12 cellular contexts compared by ENCODE assay signal in the genomic region with DNA sequence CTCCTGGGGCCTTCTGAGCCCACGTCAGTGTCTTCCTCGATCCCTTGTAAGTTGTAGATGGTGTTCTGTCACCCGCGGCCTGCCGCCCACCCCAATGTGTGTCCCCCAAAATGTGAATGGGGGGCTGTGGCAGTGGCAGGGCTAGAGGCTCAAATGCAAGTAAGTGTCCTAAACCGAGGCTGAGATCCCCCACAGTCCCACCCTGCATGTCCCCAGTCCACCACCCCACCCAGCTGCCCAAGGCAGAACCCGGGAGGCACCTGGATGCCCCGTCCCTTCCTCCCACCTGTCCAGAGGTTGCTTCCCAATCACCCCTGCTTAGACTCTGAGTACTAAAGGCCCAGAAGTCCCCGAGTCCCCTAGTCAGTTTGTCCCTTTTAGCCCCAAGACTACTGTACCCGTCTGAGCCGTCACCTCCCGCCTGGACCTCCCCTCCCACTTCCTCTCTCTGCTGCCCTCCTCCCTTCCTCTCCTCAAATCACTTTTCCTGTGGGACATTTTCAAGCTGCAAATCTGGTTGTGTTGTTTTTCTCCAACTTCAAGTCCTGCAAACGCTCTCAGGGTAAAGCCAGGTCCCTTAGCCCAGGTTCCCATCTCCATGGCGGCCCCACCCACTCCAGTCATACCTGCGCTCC. TPM values are rescaled to one million over a fixed set of nuclear protein-coding genes. Genes with fewer than 3 reads are reported as not detected.
DNase-seq lines count a peak whose midpoint lies in the region; ATAC-seq, FAIRE-seq and TF ChIP-seq lines count a peak whose summit lies in the region.
"Had no signal": no experiment of that assay in that cellular context is flagged by ENCODE, and none has a peak within 500 bp of the region (broad histone marks: within the 10 kb centered on the region; RNA-seq: fewer than 3 reads in every experiment).

No MANE protein-coding gene starts in this region.

- POLR2A ChIA-PET in H1 (lab: Charles Lee; ENCODE audit: partially characterized antibody), result interaction anchor here (0.8 to 1.2 kb wide), 2 partner anchors 13 to 88 kb away, joined by 4 read pairs; no protein-coding TSS in a partner anchor

- H4K20me1 ChIP-seq in H1 (replicated peaks in 1 of 2; ENCODE audit: control insufficient read depth in 1 of 2, insufficient read depth in 2 of 2, low read length in 2 of 2), result no peaks in the 10 kb centered on the region

- FAIRE-seq in H1 (lab: Jason Lieb, UNC), result no peak
- FAIRE-seq: colon had no signal

- H3K4me3 ChIP-seq in H1 (ENCODE audit: extremely low read depth in 1 of 4, insufficient read depth in 2 of 4, low read depth in 3 of 4, low read length in 4 of 4) (no peak overlapping the region), mesenchymal stem cell (ENCODE audit: insufficient read depth in 1 of 2, low read depth in 1 of 2, low read length in 2 of 2) (no peak overlapping the region), vagina (no peak overlapping the region)
- H3K4me3 ChIP-seq: SK-N-MC had no signal

- H3K27ac ChIP-seq in H1 (ENCODE audit: low read depth, low read length) (no peak overlapping the region), mesenchymal stem cell (ENCODE audit: low read length, poor library complexity, severe bottlenecking) (no peak overlapping the region), vagina (peak overlapping the region; percentile 25)
- H3K27ac ChIP-seq: SK-N-MC had no signal

- no peak overlapping the region for H3K4me2 ChIP-seq in H1 (ENCODE audit: insufficient read depth in 1 of 2, low read depth in 2 of 2, low read length in 2 of 2)
- no peak overlapping the region for H3K4me2 ChIP-seq in mesenchymal stem cell (ENCODE audit: low read length, poor library complexity, severe bottlenecking)

- H3K36me3 ChIP-seq in H1 (ENCODE audit: control insufficient read depth in 2 of 4, insufficient read depth in 4 of 4, low read length in 3 of 4), result no peaks in the 10 kb centered on the region
- H3K36me3 ChIP-seq in mesenchymal stem cell (ENCODE audit: control insufficient read depth in 1 of 2, insufficient read depth in 2 of 2, low read depth in 1 of 2, low read length in 2 of 2), result no peaks in the 10 kb centered on the region
- no peaks in the 10 kb centered on the region for H3K36me3 ChIP-seq in vagina

- H3K27me3 ChIP-seq in H1 (replicated peaks in 1 of 4; ENCODE audit: control insufficient read depth in 3 of 4, extremely low read depth in 1 of 4, insufficient read depth in 3 of 4, low read length in 3 of 4), result no peaks in the 10 kb centered on the region
- H3K27me3 ChIP-seq in mesenchymal stem cell (ENCODE audit: control insufficient read depth in 1 of 2, insufficient read depth in 1 of 2, low read length in 2 of 2), result no peaks in the 10 kb centered on the region
- H3K27me3 ChIP-seq in vagina, result no peaks in the 10 kb centered on the region

- intact Hi-C loops in Right ventricle myocardium inferior (cut with DNase I), result no loop called here
- intact Hi-C loops in cardiac septum (cut with DNase I), result no loop called here
- intact Hi-C loops in vagina (cut with DNase I), result no loop called here

- H3K4ac ChIP-seq in H1 (replicated peaks; ENCODE audit: insufficient read length, low read depth, low read length), result no peak overlapping the region
- no peak overlapping the region for H3K4ac ChIP-seq in mesenchymal stem cell (ENCODE audit: low read depth in 1 of 2, low read length in 2 of 2)

- H3K9me3 ChIP-seq in H1 (ENCODE audit: insufficient read depth in 2 of 2, low read depth in 1 of 2, low read length in 1 of 2), result no peaks in the 10 kb centered on the region
- no peaks in the 10 kb centered on the region for H3K9me3 ChIP-seq in mesenchymal stem cell (ENCODE audit: control insufficient read depth, low read length)
- no peaks in the 10 kb centered on the region for H3K9me3 ChIP-seq in vagina

- H2AFZ ChIP-seq in H1 (ENCODE audit: low read length) (no peak overlapping the region), mesenchymal stem cell (ENCODE audit: low read depth, low read length) (peak overlapping the region; percentile 60)

- DNase-seq in Right ventricle myocardium inferior (ENCODE audit: missing footprints), result peak; percentile 56
- no peak for DNase-seq in cardiac septum (ENCODE audit: low spot score)
- DNase-seq in H1 (ENCODE audit: low read depth in 1 of 2, low spot score in 2 of 2), result no peak
- DNase-seq in mesenchymal stem cell, result no peak
- DNase-seq in vagina (ENCODE audit: extremely low spot score in 2 of 2), result no peak
- DNase-seq: activated CD4-positive, CD25-positive, alpha-beta regulatory T cell; activated T-cell treated with anti-CD3 and anti-CD28 coated beads, Interleukin-2, amount 50 U/mL, for 1 hour had no signal

- H2AK5ac ChIP-seq in H1 (ENCODE audit: low read depth, low read length) (no peak overlapping the region), mesenchymal stem cell (ENCODE audit: low read length, severe bottlenecking) (no peak overlapping the region)

- H2BK5ac ChIP-seq in H1 (ENCODE audit: low read depth, low read length) (no peak overlapping the region), mesenchymal stem cell (ENCODE audit: low read depth, low read length, poor library complexity, severe bottlenecking) (no peak overlapping the region)

- WGBS in H1 (ENCODE audit: extremely low coverage in 1 of 2, insufficient coverage in 1 of 2, insufficient read length in 1 of 2, insufficient replicate concordance in 2 of 2, low coverage in 1 of 2, low lambda C conversion rate in 2 of 2, missing lambda C conversion rate in 1 of 2), 2 experiments, result 89% methylated on average over 15 of the region's 15 CpGs; no CpG with 5 or more reads in 1 of the 2 experiments
- WGBS in mesenchymal stem cell, result 69% methylated on average over 15 of the region's 15 CpGs

- CTCF ChIA-PET in H1 (lab: Charles Lee; ENCODE audit: partially characterized antibody), result interaction anchor here (0.9 to 1.6 kb wide), 5 partner anchors 9 to 488 kb away, joined by 3 to 8 read pairs (median 3); no protein-coding TSS in a partner anchor

- TF ChIP-seq CTCF in H1 (IDR thresholded peaks at IDR 0.05; ENCODE audit: control extremely low read depth in 1 of 3, insufficient read depth in 1 of 3, low read depth in 1 of 3, low read length in 3 of 3) (no peak), vagina (IDR thresholded peaks at IDR 0.05) (no peak)

- peak overlapping the region; percentile 72; the same call in 1 of the 2 replicates for H4K8ac ChIP-seq in H1 (ENCODE audit: extremely low read depth, insufficient read depth, low read length)
- peak overlapping the region; percentile 96 for H4K8ac ChIP-seq in mesenchymal stem cell (ENCODE audit: low read length)

- H3K23me2 ChIP-seq in H1 (ENCODE audit: low read depth, low read length), result no peaks in the 10 kb centered on the region

- no peak overlapping the region for H2BK20ac ChIP-seq in H1 (ENCODE audit: low read length)

- H3K79me1 ChIP-seq in H1 (ENCODE audit: low read depth, low read length) (no peaks in the 10 kb centered on the region), mesenchymal stem cell (replicated peaks; ENCODE audit: low read length, poor library complexity, severe bottlenecking) (no peaks in the 10 kb centered on the region)

- no peak overlapping the region for H4K5ac ChIP-seq in H1 (ENCODE audit: insufficient read length, low read depth, low read length)

- no peak overlapping the region for H2BK120ac ChIP-seq in H1 (replicated peaks; ENCODE audit: low read depth, low read length)
- peak overlapping the region; percentile 59 for H2BK120ac ChIP-seq in mesenchymal stem cell (ENCODE audit: low read depth, low read length)

- H3K4me1 ChIP-seq in H1 (replicated peaks in 1 of 4; ENCODE audit: control insufficient read depth in 3 of 4, insufficient read depth in 4 of 4, low read length in 3 of 4) (peaks cover 0 to 11% (median under 1%) of the 10 kb centered on the region in 4 experiments; a peak in 3 of 7 replicates), mesenchymal stem cell (ENCODE audit: control insufficient read depth, insufficient read depth, low read depth, low read length) (peaks cover 53% of the 10 kb centered on the region), vagina (peaks cover 43% of the 10 kb centered on the region)

- H4K91ac ChIP-seq in H1 (replicated peaks; ENCODE audit: insufficient read length, low read length) (peak overlapping the region; percentile 65), mesenchymal stem cell (ENCODE audit: low read length) (peak overlapping the region; percentile 53)

- peak overlapping the region; percentile 50; the same call in 1 of the 2 replicates for H2BK12ac ChIP-seq in H1 (ENCODE audit: low read depth, low read length)
- H2BK12ac ChIP-seq in mesenchymal stem cell (ENCODE audit: low read length in 2 of 2), result peak overlapping the region; percentile 39 to 43

- no peak overlapping the region for H3K56ac ChIP-seq in H1 (replicated peaks; ENCODE audit: insufficient read length, low read depth, low read length)

- H3K9ac ChIP-seq in H1 (replicated peaks in 1 of 4; ENCODE audit: extremely low read depth in 1 of 4, low read depth in 3 of 4, low read length in 3 of 4) (no peak overlapping the region), mesenchymal stem cell (ENCODE audit: low read length) (no peak overlapping the region)

- TF ChIP-seq POLR2A in H1 (IDR thresholded peaks at IDR 0.05; ENCODE audit: control extremely low read depth in 1 of 2, low read depth in 2 of 2, low read length in 2 of 2), result no peak
- no peak for TF ChIP-seq POLR2A in vagina (IDR thresholded peaks at IDR 0.05)

- H2BK15ac ChIP-seq in H1 (ENCODE audit: low read length) (no peak overlapping the region), mesenchymal stem cell (ENCODE audit: low read depth, poor library complexity, severe bottlenecking) (peak overlapping the region; percentile 45)

- no peak for TF ChIP-seq RAD21 in H1 (IDR thresholded peaks at IDR 0.05 in 1 of 2, conservative IDR thresholded peaks at IDR 0.05 in 1 of 2; ENCODE audit: low read depth in 2 of 2, low read length in 2 of 2)

- no peak for TF ChIP-seq EP300 in H1 (IDR thresholded peaks at IDR 0.05; ENCODE audit: borderline replicate concordance in 1 of 2, low read depth in 2 of 2, low read length in 2 of 2)

- H3K14ac ChIP-seq in H1 (ENCODE audit: insufficient read length) (no peak overlapping the region), mesenchymal stem cell (ENCODE audit: low read length in 2 of 2) (no peak overlapping the region)

- H3K79me2 ChIP-seq in H1 (ENCODE audit: control insufficient read depth in 1 of 2, insufficient read depth in 2 of 2, low read length in 2 of 2), result no peaks in the 10 kb centered on the region

- ATAC-seq in Right ventricle myocardium inferior (no peak), HG03439 (IDR thresholded peaks at IDR 0.05; ENCODE audit: unreplicated experiment) (no peak), GM21576 (IDR thresholded peaks at IDR 0.05; ENCODE audit: unreplicated experiment) (no peak), HG02981 (IDR thresholded peaks at IDR 0.05; ENCODE audit: unreplicated experiment) (no peak)

- H3K23ac ChIP-seq in H1 (ENCODE audit: insufficient read length) (no peak overlapping the region), mesenchymal stem cell (ENCODE audit: low read length in 2 of 2) (no peak overlapping the region)

- H3K18ac ChIP-seq in H1 (ENCODE audit: extremely low read depth, low read length) (no peak overlapping the region), mesenchymal stem cell (ENCODE audit: low read depth in 1 of 2, low read length in 2 of 2) (peak overlapping the region; percentile 11 to 22)

RNA-seq across cellular contexts. Expression of a gene that starts 11.8 kb away (rescaled TPM):
- 66.3 TPM for total RNA-seq in Right ventricle myocardium inferior
- total RNA-seq in cardiac septum, result 54.8 TPM
- 60.2 and 66.4 TPM in 2 replicates for total RNA-seq in H1 (2021; fragmentation: NEBNext Ultra II Directional; extraction: Animal tissue kit (Norgen Biotek cat#: 25700))
- 17.7 and 21.7 TPM in 2 replicates for polyA plus RNA-seq in H1 (2011; rRNA removed)
- polyA plus RNA-seq in H1 (2011; cell fraction: cytosol; rRNA removed), result 18.6 TPM
- polyA plus RNA-seq in H1 (2011; cell fraction: nucleus; rRNA removed), result 82.4 TPM
- 31.8 to 69.1 TPM (median 54.8 TPM) in 4 replicates for polyA plus RNA-seq in H1 (2012, experiment 1 of 2)
- polyA plus RNA-seq in H1 (2012, experiment 2 of 2), result 41.9 TPM
- polyA plus RNA-seq in H1 (2013, experiment 1 of 2), result 103 TPM
- 99.8 TPM for polyA plus RNA-seq in H1 (2013, experiment 2 of 2)
- 28.1 and 28.5 TPM in 2 replicates for polyA minus RNA-seq in H1 (2011; rRNA and poly(A)+ RNA removed)
- 23.0 TPM for polyA minus RNA-seq in H1 (2011; cell fraction: cytosol; rRNA and poly(A)+ RNA removed)
- 22.9 TPM for polyA minus RNA-seq in H1 (2011; cell fraction: nucleus; rRNA and poly(A)+ RNA removed)
- 288 TPM for polyA plus RNA-seq in mesenchymal stem cell (2013, experiment 1 of 2)
- polyA plus RNA-seq in mesenchymal stem cell (2013, experiment 2 of 2), result 288 TPM
- total RNA-seq in vagina, result 96.5 TPM
